In genomic region chr5:54094706-54095105, GRCh38 we compare ENCODE assay signal across 17 cellular contexts.
DNase-seq lines count a peak whose midpoint lies in the region; ATAC-seq, FAIRE-seq and TF ChIP-seq lines count a peak whose summit lies in the region.
"Had no signal": no experiment of that assay in that cellular context is flagged by ENCODE, and none has a peak within 500 bp of the region (broad histone marks: within the 10 kb centered on the region; RNA-seq: fewer than 3 reads in every experiment).

No MANE protein-coding gene starts in this region.

- H3K9me3 Mint-ChIP-seq in GM23338 (no peaks in the 10 kb centered on the region), neural progenitor cell (no peaks in the 10 kb centered on the region)

- no peak overlapping the region for H2AFZ ChIP-seq in GM23338
- H2AFZ ChIP-seq in K562 (ENCODE audit: low read depth, low read length), result no peak overlapping the region
- no peak overlapping the region for H2AFZ ChIP-seq in neural progenitor cell (replicated peaks)

- no peak for ATAC-seq in GM23338
- no peak for ATAC-seq in K562
- no peak for ATAC-seq in HG02973 (IDR thresholded peaks at IDR 0.05; ENCODE audit: unreplicated experiment)
- ATAC-seq: PC-3, SK-N-SH treated with all-trans-retinoic acid at 6 μM for 48 hours had no signal

- H3K36me3 ChIP-seq in BLaER1, result no peaks in the 10 kb centered on the region
- no peaks in the 10 kb centered on the region for H3K36me3 ChIP-seq in GM23338 (ENCODE audit: insufficient read depth)
- H3K36me3 ChIP-seq in K562 (ENCODE audit: control insufficient read depth, insufficient read depth, low read length), result no peaks in the 10 kb centered on the region; the same call in 2 of the 3 replicates
- H3K36me3 ChIP-seq in neural progenitor cell, result no peaks in the 10 kb centered on the region

- H4K20me1 ChIP-seq in BLaER1 (no peaks in the 10 kb centered on the region), GM23338 (replicated peaks; ENCODE audit: insufficient read depth) (no peaks in the 10 kb centered on the region), K562 (replicated peaks; ENCODE audit: control insufficient read depth, insufficient read depth, low read length) (no peaks in the 10 kb centered on the region), neural progenitor cell (ENCODE audit: low read depth) (no peaks in the 10 kb centered on the region)

- H3K9me3 ChIP-seq in BLaER1 (no peaks in the 10 kb centered on the region), K562 (replicated peaks; ENCODE audit: control insufficient read depth, insufficient read depth, low read depth, low read length) (no peaks in the 10 kb centered on the region), neural progenitor cell (ENCODE audit: low read depth) (no peaks in the 10 kb centered on the region)

- in situ Hi-C loops in K562 (cut with MboI), result no loop called here

- no peak for FAIRE-seq in K562 (lab: Jason Lieb, UNC)
- FAIRE-seq: D721Med had no signal

- peaks cover 52% of the 10 kb centered on the region for H3K4me1 ChIP-seq in BLaER1
- peaks cover 20% of the 10 kb centered on the region for H3K4me1 ChIP-seq in GM23338 (ENCODE audit: insufficient read depth)
- peaks cover 0 to 6% of the 10 kb centered on the region in 2 experiments; a peak in 2 of 5 replicates for H3K4me1 ChIP-seq in K562 (replicated peaks in 1 of 2; ENCODE audit: control insufficient read depth in 2 of 2, insufficient read depth in 2 of 2, low read length in 2 of 2)
- peaks cover 52% of the 10 kb centered on the region for H3K4me1 ChIP-seq in neural progenitor cell

- H3F3A ChIP-seq in GM23338 (replicated peaks; ENCODE audit: low read depth) (no peaks in the 10 kb centered on the region), neural progenitor cell (ENCODE audit: low read depth) (peaks cover 22% of the 10 kb centered on the region)

- H3K9me1 ChIP-seq in K562 (ENCODE audit: control insufficient read depth, insufficient read depth, low read length), result no peaks in the 10 kb centered on the region

- BruUV-seq in K562 (replicated peaks; lab: Mats Ljungman, UMichigan), result no TSS peak

- DNase-seq in GM23338 (ENCODE audit: low spot score), result no peak
- DNase-seq in K562 (ENCODE audit: extremely low read depth in 1 of 4, low spot score in 3 of 4), result no peak
- no peak for DNase-seq in neural progenitor cell (ENCODE audit: low spot score)
- DNase-seq in coronary artery (ENCODE audit: low spot score), result no peak
- DNase-seq in hippocampal formation (lab: John Stamatoyannopoulos, UW), result no peak
- DNase-seq: H7, MM.1S, NCI-H2029, NCI-H446, NCI-H524 treated with DMSO at 0.1 percent for 48 hours, NCI-H774, PC-3 had no signal

- no peak overlapping the region for H3K4me3 ChIP-seq in BLaER1
- H3K4me3 ChIP-seq in GM23338, result no peak overlapping the region
- no peak overlapping the region for H3K4me3 ChIP-seq in K562
- no peak overlapping the region for H3K4me3 ChIP-seq in neural progenitor cell
- no peak overlapping the region for H3K4me3 ChIP-seq in coronary artery

- TF ChIP-seq EP300 in K562 (IDR thresholded peaks at IDR 0.05; ENCODE audit: low read length), result no peak

- no peak overlapping the region for H3K4me3 Mint-ChIP-seq in GM23338
- H3K4me3 Mint-ChIP-seq in neural progenitor cell, result no peak overlapping the region

- H3K27ac Mint-ChIP-seq in GM23338 (peak overlapping the region; percentile 4; the same call in 1 of the 2 replicates), neural progenitor cell (no peak overlapping the region)

- H3K4me1 Mint-ChIP-seq in GM23338 (peaks cover 35% of the 10 kb centered on the region), neural progenitor cell (peaks cover 41% of the 10 kb centered on the region)

- H3K27me3 Mint-ChIP-seq in GM23338 (ENCODE audit: insufficient read depth, low read depth, poor library complexity) (peaks cover 4% of the 10 kb centered on the region), neural progenitor cell (ENCODE audit: insufficient read depth, low read depth) (no peaks in the 10 kb centered on the region)

- H3K9me2 ChIP-seq in GM23338 (ENCODE audit: insufficient read depth), result no peaks in the 10 kb centered on the region

- H3K4me2 ChIP-seq in BLaER1 (peak overlapping the region; percentile 60; the same call in 1 of the 2 replicates), GM23338 (no peak overlapping the region), K562 (ENCODE audit: insufficient read depth, low read length) (no peak overlapping the region), neural progenitor cell (peak overlapping the region; percentile 26)
- H3K4me2 ChIP-seq: KMS-11 had no signal

- 79% methylated on average over 2 of the region's 2 CpGs for WGBS in K562 (ENCODE audit: insufficient coverage, low coverage, missing lambda C conversion rate)

- H3K27ac ChIP-seq in BLaER1 (no peak overlapping the region), GM23338 (ENCODE audit: low read depth) (no peak overlapping the region), K562 (ENCODE audit: extremely low read depth, low read depth, low read length) (no peak overlapping the region), neural progenitor cell (peak overlapping the region; percentile 74), coronary artery (no peak overlapping the region)
- H3K27ac ChIP-seq: KMS-11 had no signal

- H3K9ac ChIP-seq in BLaER1 (no peak overlapping the region), K562 (ENCODE audit: insufficient read depth in 1 of 2, low read depth in 2 of 2, low read length in 2 of 2) (no peak overlapping the region), neural progenitor cell (no peak overlapping the region)
- H3K9ac ChIP-seq: KMS-11 had no signal

- TF ChIP-seq CTCF in GM23338 (conservative IDR thresholded peaks at IDR 0.05; ENCODE audit: low read depth in 2 of 2), result no peak
- TF ChIP-seq CTCF in K562 (IDR thresholded peaks at IDR 0.05 in 2 of 3, conservative IDR thresholded peaks at IDR 0.05 in 1 of 3; ENCODE audit: insufficient read depth in 2 of 3, low read depth in 1 of 3, low read length in 3 of 3), result no peak
- TF ChIP-seq CTCF in neural progenitor cell (IDR thresholded peaks at IDR 0.05), result no peak
- TF ChIP-seq CTCF in coronary artery (IDR thresholded peaks at IDR 0.05), result no peak

- CTCF ChIA-PET in K562 (lab: Yijun Ruan, JAX; ENCODE audit: low intra/inter-chr PET ratio), result no interaction called here

- H3K36me3 Mint-ChIP-seq in GM23338 (ENCODE audit: low read depth), result no peaks in the 10 kb centered on the region
- no peaks in the 10 kb centered on the region for H3K36me3 Mint-ChIP-seq in neural progenitor cell

- POLR2A ChIA-PET in K562 (lab: Yijun Ruan, JAX), result no interaction called here

- no peak for TF ChIP-seq RAD21 in K562 (CRISPR knock-in tag; conservative IDR thresholded peaks at IDR 0.05 in 1 of 2, IDR thresholded peaks at IDR 0.05 in 1 of 2)

- H3K27me3 ChIP-seq in BLaER1 (no peaks in the 10 kb centered on the region), GM23338 (ENCODE audit: insufficient read depth) (no peaks in the 10 kb centered on the region), K562 (ENCODE audit: control insufficient read depth in 2 of 2, insufficient read depth in 2 of 2, low read length in 2 of 2) (no peaks in the 10 kb centered on the region), neural progenitor cell (no peaks in the 10 kb centered on the region)

- H3K79me2 ChIP-seq in GM23338 (replicated peaks; ENCODE audit: insufficient read depth), result no peaks in the 10 kb centered on the region
- peaks cover 2% of the 10 kb centered on the region; the same call in 1 of the 3 replicates for H3K79me2 ChIP-seq in K562 (ENCODE audit: control insufficient read depth, insufficient read depth, low read length)
- H3K79me2 ChIP-seq in neural progenitor cell (ENCODE audit: low read depth), result no peaks in the 10 kb centered on the region

- intact Hi-C loops in K562 (cut with micrococcal nuclease), result loop anchor here (10.0 kb wide), 1 partner anchor 120 kb away; no protein-coding TSS in a partner anchor

- TF ChIP-seq POLR2A in K562 (conservative IDR thresholded peaks at IDR 0.05), result no peak

TF ChIP-seq in GM23338, 12 proteins besides CTCF, POLR2A, EP300 and RAD21 (continues in another document):
- TF ChIP-seq JUNB (IDR thresholded peaks at IDR 0.05; ENCODE audit: unreplicated experiment) (no peak), EZH2phosphoT487 (IDR thresholded peaks at IDR 0.05; ENCODE audit: unreplicated experiment) (no peak), EZH2 (IDR thresholded peaks at IDR 0.05; ENCODE audit: low read depth, unreplicated experiment) (no peak), ETS1 (IDR thresholded peaks at IDR 0.05) (no peak)

TF ChIP-seq in K562, 482 proteins besides CTCF, POLR2A, EP300 and RAD21 (continues in another document):
- peak; percentile 61 for TF ChIP-seq ZNF316 (IDR thresholded peaks at IDR 0.05)

Comparison
In these comparisons a context has a peak if more than half of its experiments do, and no peak if none do; other contexts are left out.
1. H3K4me2 ChIP-seq: peak in BLaER1 (single experiment) and neural progenitor cell (single experiment); none in GM23338 (single experiment) and K562 (single experiment).